ENCODE assay signal across 14 cellular contexts in genomic region chr9:128286435-128286834, GRCh38. TPM values are rescaled to one million over a fixed set of nuclear protein-coding genes. Genes with fewer than 3 reads are reported as not detected.
DNase-seq lines count a peak whose midpoint lies in the region; ATAC-seq and TF ChIP-seq lines count a peak whose summit lies in the region.
"Had no signal": no experiment of that assay in that cellular context is flagged by ENCODE, and none has a peak within 500 bp of the region (broad histone marks: within the 10 kb centered on the region; RNA-seq: fewer than 3 reads in every experiment).

No MANE protein-coding gene starts in this region.

- no peaks in the 10 kb centered on the region for H4K20me1 ChIP-seq in smooth muscle cell (ENCODE audit: low read depth)

- H3K4me1 Mint-ChIP-seq in nephron = peaks cover 7% of the 10 kb centered on the region
- peaks cover 17% of the 10 kb centered on the region for H3K4me1 Mint-ChIP-seq in nephron progenitor cell
- H3K4me1 Mint-ChIP-seq: central memory CD8-positive, alpha-beta T cell had no signal

- H3K36me3 ChIP-seq in smooth muscle cell (ENCODE audit: low read depth) = no peaks in the 10 kb centered on the region

- ATAC-seq in GM18867 (IDR thresholded peaks at IDR 0.05; ENCODE audit: unreplicated experiment) = no peak
- ATAC-seq: HCT116 had no signal

- no peak overlapping the region for H3K9ac ChIP-seq in smooth muscle cell (ENCODE audit: low read depth)

- TF ChIP-seq CTCF in nephron (IDR thresholded peaks at IDR 0.05; ENCODE audit: unreplicated experiment in 3 of 3) (no peak), smooth muscle cell (IDR thresholded peaks at IDR 0.05; ENCODE audit: borderline replicate concordance, insufficient read depth, poor library complexity, severe bottlenecking) (no peak), nephron progenitor cell (IDR thresholded peaks at IDR 0.05) (no peak)

- H3K27me3 Mint-ChIP-seq in nephron (ENCODE audit: low read depth) = no peaks in the 10 kb centered on the region
- peaks cover 3% of the 10 kb centered on the region for H3K27me3 Mint-ChIP-seq in nephron progenitor cell (ENCODE audit: low read depth, poor library complexity)
- H3K27me3 Mint-ChIP-seq: central memory CD8-positive, alpha-beta T cell had no signal

- DNase-seq in AG20443 (ENCODE audit: low spot score) = peak; percentile 44
- peak in 53 of 56 donors; percentile 4 to 87 (median 57) for DNase-seq in amygdala (lab: John Stamatoyannopoulos, UW)
- DNase-seq in globus pallidus (ENCODE audit: low spot score) = peak; percentile 86
- no peak for DNase-seq in smooth muscle cell (lab: John Stamatoyannopoulos, UW; ENCODE audit: unreplicated experiment)
- no peak for DNase-seq in nephron progenitor cell
- no peak for DNase-seq in NCI-H2107 (lab: John Stamatoyannopoulos, UW)
- DNase-seq: activated CD4-positive, CD25-positive, alpha-beta regulatory T cell; mammary epithelial cell; NCI-H1092 treated with DMSO at 0.1 percent for 48 hours had no signal

- H3K4me3 ChIP-seq in smooth muscle cell = no peak overlapping the region

- peak overlapping the region in 1 of 3 experiments; percentile 18 for H3K4me3 Mint-ChIP-seq in nephron
- no peak overlapping the region for H3K4me3 Mint-ChIP-seq in nephron progenitor cell
- H3K4me3 Mint-ChIP-seq: central memory CD8-positive, alpha-beta T cell had no signal

- no peaks in the 10 kb centered on the region for H3F3A ChIP-seq in smooth muscle cell (ENCODE audit: low read depth)

- 95% methylated on average over 6 of the region's 6 CpGs for whole genome bisulfite sequencing in smooth muscle cell (ENCODE audit: low lambda C conversion rate)

- no peaks in the 10 kb centered on the region for H3K9me3 ChIP-seq in smooth muscle cell (replicated peaks; ENCODE audit: low read depth)

- H2AFZ ChIP-seq in smooth muscle cell (ENCODE audit: low read depth) = no peak overlapping the region

- H3K9me3 Mint-ChIP-seq in nephron (no peaks in the 10 kb centered on the region), nephron progenitor cell (no peaks in the 10 kb centered on the region)
- H3K9me3 Mint-ChIP-seq: central memory CD8-positive, alpha-beta T cell had no signal

- no peaks in the 10 kb centered on the region for H3K27me3 ChIP-seq in smooth muscle cell (ENCODE audit: low read depth)

- H3K79me2 ChIP-seq in smooth muscle cell (ENCODE audit: low read depth) = no peaks in the 10 kb centered on the region

- H3K36me3 Mint-ChIP-seq in nephron (ENCODE audit: low read depth) = peaks cover 21% of the 10 kb centered on the region
- peaks cover 23% of the 10 kb centered on the region for H3K36me3 Mint-ChIP-seq in nephron progenitor cell (ENCODE audit: low read depth)

- no peak overlapping the region for H3K27ac ChIP-seq in smooth muscle cell (ENCODE audit: low read depth)
- H3K27ac ChIP-seq: epithelial cell of prostate had no signal

- no peak overlapping the region for H3K4me2 ChIP-seq in smooth muscle cell

- H3K27ac Mint-ChIP-seq in nephron (peak overlapping the region in 2 of 3 experiments; percentile 90 to 91), nephron progenitor cell (no peak overlapping the region)

- H3K4me1 ChIP-seq in smooth muscle cell (ENCODE audit: low read depth) = no peaks in the 10 kb centered on the region

RNA-seq across cellular contexts. Expression of gene SWI5, which starts 10.4 kb away (rescaled TPM):
- 41.0 and 47.1 TPM in 2 replicates for total RNA-seq in smooth muscle cell
- polyA plus RNA-seq in smooth muscle cell = 71.1 and 77.2 TPM in 2 replicates

RNA-seq across cellular contexts. Expression of gene GOLGA2, which starts 10.6 kb away (rescaled TPM):
- 99.5 and 101 TPM in 2 replicates for total RNA-seq in smooth muscle cell
- polyA plus RNA-seq in smooth muscle cell = 55.4 and 70.1 TPM in 2 replicates

RNA-seq across cellular contexts. Expression of gene TRUB2, which starts 35.8 kb away (rescaled TPM):
- total RNA-seq in smooth muscle cell = 5.2 and 9.0 TPM in 2 replicates
- 25.1 and 33.2 TPM in 2 replicates for polyA plus RNA-seq in smooth muscle cell

RNA-seq across cellular contexts. Expression of gene COQ4, which starts 36.2 kb away (rescaled TPM):
- 16.7 and 23.5 TPM in 2 replicates for total RNA-seq in smooth muscle cell
- 37.5 and 51.0 TPM in 2 replicates for polyA plus RNA-seq in smooth muscle cell

RNA-seq across cellular contexts. Expression of gene SLC27A4, which starts 53.9 kb away (rescaled TPM):
- total RNA-seq in smooth muscle cell = 6.1 and 10.4 TPM in 2 replicates
- polyA plus RNA-seq in smooth muscle cell = 10.3 and 16.0 TPM in 2 replicates

Comparison
In these comparisons a context has a peak if more than half of its experiments do, and no peak if none do; other contexts are left out.
1. DNase-seq: peak in AG20443 (single experiment), amygdala (53 of 56) and globus pallidus (single experiment); none in smooth muscle cell (single experiment), nephron progenitor cell (single experiment) and NCI-H2107 (single experiment).